Comparison of ENCODE assay signal across 8 cellular contexts in genomic region chr2:76599732-76600368, GRCh38.
DNase-seq lines count a peak whose midpoint lies in the region; ATAC-seq, FAIRE-seq and TF ChIP-seq lines count a peak whose summit lies in the region.

No MANE protein-coding gene starts in this region.

- POLR2A ChIA-PET in K562 (lab: Yijun Ruan, JAX), result no interaction called here

- no peaks in the 10 kb centered on the region for H3K9me1 ChIP-seq in K562 (ENCODE audit: control insufficient read depth, insufficient read depth, low read length)

- H3K27me3 ChIP-seq in K562 (ENCODE audit: control insufficient read depth in 2 of 2, insufficient read depth in 2 of 2, low read length in 2 of 2) (no peaks in the 10 kb centered on the region), testis (no peaks in the 10 kb centered on the region)

- H2AFZ ChIP-seq in K562 (ENCODE audit: low read depth, low read length), result no peak overlapping the region

- FAIRE-seq in K562 (lab: Jason Lieb, UNC), result peak; percentile 90

- no peaks in the 10 kb centered on the region for H3K9me3 ChIP-seq in K562 (replicated peaks; ENCODE audit: control insufficient read depth, insufficient read depth, low read depth, low read length)
- H3K9me3 ChIP-seq in testis, result no peaks in the 10 kb centered on the region
- H3K9me3 ChIP-seq in T-helper 17 cell (ENCODE audit: control insufficient read depth, low read length, poor library complexity, severe bottlenecking), result no peaks in the 10 kb centered on the region

- intact Hi-C loops in K562 (cut with micrococcal nuclease) (loop anchor here (1.0 to 5.0 kb wide), 5 partner anchors 401 to 958 kb away; no protein-coding TSS in a partner anchor), testis (cut with DNase I; ENCODE audit: low total_unique reads) (no loop called here)

- no peaks in the 10 kb centered on the region for H4K20me1 ChIP-seq in K562 (replicated peaks; ENCODE audit: control insufficient read depth, insufficient read depth, low read length)

- H3K9ac ChIP-seq in K562 (ENCODE audit: insufficient read depth in 1 of 2, low read depth in 2 of 2, low read length in 2 of 2), result no peak overlapping the region

- ATAC-seq in GM21526 (IDR thresholded peaks at IDR 0.05; ENCODE audit: low FRiP score, unreplicated experiment) (peak; percentile 96), K562 (peak; percentile 90), T-helper 17 cell (no peak)

- no peaks in the 10 kb centered on the region for H3K4me1 Mint-ChIP-seq in T-helper 17 cell

- no peaks in the 10 kb centered on the region for H3K4me1 ChIP-seq in K562 (replicated peaks in 1 of 2; ENCODE audit: control insufficient read depth in 2 of 2, insufficient read depth in 2 of 2, low read length in 2 of 2)
- H3K4me1 ChIP-seq in testis, result no peaks in the 10 kb centered on the region

- no peak overlapping the region for H3K27ac Mint-ChIP-seq in T-helper 17 cell

- TF ChIP-seq CTCF in K562 (IDR thresholded peaks at IDR 0.05 in 2 of 3, conservative IDR thresholded peaks at IDR 0.05 in 1 of 3; ENCODE audit: insufficient read depth in 2 of 3, low read depth in 1 of 3, low read length in 3 of 3), result peak; percentile 68 to 84 (median 81)
- TF ChIP-seq CTCF in testis (IDR thresholded peaks at IDR 0.05), result peak; percentile 24 to 67 (median 36)

- no peak overlapping the region for H3K4me2 ChIP-seq in K562 (ENCODE audit: insufficient read depth, low read length)

- no TSS peak for BruUV-seq in K562 (replicated peaks; lab: Mats Ljungman, UMichigan)

- H3K4me3 Mint-ChIP-seq in T-helper 17 cell, result no peak overlapping the region

- 1% methylated on average over 4 of the region's 4 CpGs for WGBS in K562 (ENCODE audit: insufficient coverage, low coverage, missing lambda C conversion rate)
- 35 to 47% methylated on average over 4 of the region's 4 CpGs for WGBS in testis, 2 donors

- H3K4me3 ChIP-seq in K562 (no peak overlapping the region), testis (no peak overlapping the region)

- CTCF ChIA-PET in K562 (lab: Yijun Ruan, JAX; ENCODE audit: low intra/inter-chr PET ratio), result interaction anchor here (0.6 to 1.3 kb wide), 3 partner anchors 812 to 1135 kb away, joined by 3 to 5 read pairs (median 3); no protein-coding TSS in a partner anchor

- H3K36me3 ChIP-seq in K562 (ENCODE audit: control insufficient read depth, insufficient read depth, low read length), result no peaks in the 10 kb centered on the region
- no peaks in the 10 kb centered on the region for H3K36me3 ChIP-seq in testis (ENCODE audit: low read depth, missing control alignments)

- TF ChIP-seq POLR2A in K562 (conservative IDR thresholded peaks at IDR 0.05) (no peak), testis (IDR thresholded peaks at IDR 0.05) (no peak)

- no peak overlapping the region for H3K27ac ChIP-seq in K562 (ENCODE audit: extremely low read depth, low read depth, low read length)
- H3K27ac ChIP-seq in testis, result no peak overlapping the region

- no peak for TF ChIP-seq EP300 in K562 (IDR thresholded peaks at IDR 0.05; ENCODE audit: low read length)

- H3K36me3 Mint-ChIP-seq in T-helper 17 cell (ENCODE audit: low read depth), result no peaks in the 10 kb centered on the region

- H3K79me2 ChIP-seq in K562 (ENCODE audit: control insufficient read depth, insufficient read depth, low read length), result no peaks in the 10 kb centered on the region

- in situ Hi-C loops in K562 (cut with MboI), result loop anchor here (25.0 kb wide), 2 partner anchors 813 to 963 kb away; partner anchors contain the start of gene MRPL19

- peak; percentile 64 to 78 for TF ChIP-seq RAD21 in K562 (CRISPR knock-in tag; conservative IDR thresholded peaks at IDR 0.05 in 1 of 2, IDR thresholded peaks at IDR 0.05 in 1 of 2)

- peak; percentile 35 for DNase-seq in GF-D8 (lab: John Stamatoyannopoulos, UW)
- peak; percentile 56 for DNase-seq in HK-2 (ENCODE audit: unreplicated experiment)
- peak; percentile 80 for DNase-seq in NCI-H526 treated with DMSO at 0.1 percent for 48 hours (lab: John Stamatoyannopoulos, UW)
- DNase-seq in K562 (ENCODE audit: extremely low read depth in 1 of 4, low spot score in 3 of 4), result peak; percentile 38 to 74 (median 45)
- peak; percentile 75 for DNase-seq in iPS-NIHi11 (ENCODE audit: low spot score)
- DNase-seq in testis, result peak; percentile 87
- DNase-seq in T-helper 17 cell, result no peak

- no peaks in the 10 kb centered on the region for H3K27me3 Mint-ChIP-seq in T-helper 17 cell

TF ChIP-seq in K562, 482 proteins besides CTCF, POLR2A, EP300 and RAD21:
- TF ChIP-seq DEAF1 (CRISPR knock-in tag; IDR thresholded peaks at IDR 0.05) (peak; percentile 55), SMC3 (conservative IDR thresholded peaks at IDR 0.05; ENCODE audit: insufficient read depth, low read depth, low read length) (peak; percentile 66), ZBTB11 (CRISPR knock-in tag; IDR thresholded peaks at IDR 0.05) (no peak), PBX2 (CRISPR knock-in tag; IDR thresholded peaks at IDR 0.05; ENCODE audit: low read depth) (no peak), PBX2 (tag; conservative IDR thresholded peaks at IDR 0.05; ENCODE audit: low read depth) (0 out of 2 replicates have a peak, but pooled peaks have one; percentile 37), ZNF512 (tag; IDR thresholded peaks at IDR 0.05) (no peak)

Comparison
In these comparisons a context has a peak if more than half of its experiments do, and no peak if none do; other contexts are left out.
1. DNase-seq: peak in GF-D8 (single experiment), HK-2 (single experiment), NCI-H526 treated with DMSO at 0.1 percent for 48 hours (single experiment), K562 (4 of 4), iPS-NIHi11 (single experiment) and testis (single experiment); none in T-helper 17 cell (0 of 3).